ENCODE assay signal across 8 cellular contexts in genomic region chr1:23367791-23368561, GRCh38. TPM values are rescaled to one million over a fixed set of nuclear protein-coding genes. Genes with fewer than 3 reads are reported as not detected.
A peak's percentile ranks its signal among the peaks of the same experiment; 100 is the strongest.
DNase-seq lines count a peak whose midpoint lies in the region; ATAC-seq and TF ChIP-seq lines count a peak whose summit lies in the region.

No MANE protein-coding gene starts in this region.

- H3K79me2 ChIP-seq in DND-41 (ENCODE audit: insufficient read depth, low read length), result peaks cover 30% of the 10 kb centered on the region

- ATAC-seq in DND-41 (ENCODE audit: insufficient read depth, low read depth) (peak; percentile 89), GM21825 (IDR thresholded peaks at IDR 0.05; ENCODE audit: unreplicated experiment) (peak; percentile 85)

- H3K27me3 ChIP-seq in DND-41 (ENCODE audit: insufficient read depth, low read length, poor library complexity), result no peaks in the 10 kb centered on the region
- no peaks in the 10 kb centered on the region for H3K27me3 ChIP-seq in Peyer's patch
- H3K27me3 ChIP-seq in esophagus squamous epithelium, result no peaks in the 10 kb centered on the region

- TF ChIP-seq CTCF in DND-41 (IDR thresholded peaks at IDR 0.05; ENCODE audit: borderline replicate concordance, extremely low read depth, low read length, poor library complexity, severe bottlenecking) (no peak), Peyer's patch (IDR thresholded peaks at IDR 0.05) (no peak), esophagus squamous epithelium (IDR thresholded peaks at IDR 0.05) (peak in 3 of 6 experiments; percentile 2 to 8 (median 3))

- H3K27ac ChIP-seq in DND-41 (ENCODE audit: low read length) (peak overlapping the region; percentile 99), KOPT-K1 (ENCODE audit: low read depth, low read length, poor library complexity, severe bottlenecking) (peak overlapping the region; percentile 94), Peyer's patch (peak overlapping the region; percentile 94 to 100 (median 96)), esophagus squamous epithelium (peak overlapping the region; percentile 96 to 100 (median 98))

- H2AFZ ChIP-seq in DND-41 (ENCODE audit: low read depth, low read length), result peak overlapping the region; percentile 100

- H3K4me1 ChIP-seq in DND-41 (ENCODE audit: insufficient read depth, low read length) (peaks cover 35% of the 10 kb centered on the region), Peyer's patch (peaks cover 3 to 36% (median 5%) of the 10 kb centered on the region in 4 donors), esophagus squamous epithelium (peaks cover 22 to 65% (median 31%) of the 10 kb centered on the region in 3 donors)

- H3K9me3 ChIP-seq in DND-41 (ENCODE audit: insufficient read depth, low read length, severe bottlenecking) (peaks cover 13% of the 10 kb centered on the region), KOPT-K1 (ENCODE audit: insufficient read depth, low read length, poor library complexity, severe bottlenecking) (peaks cover 21% of the 10 kb centered on the region), Peyer's patch (peaks cover 0 to 26% (median 1%) of the 10 kb centered on the region in 4 donors), esophagus squamous epithelium (peaks cover 4 to 27% (median 20%) of the 10 kb centered on the region in 3 donors)

- intact Hi-C loops in esophagus squamous epithelium (cut with DNase I), result no loop called here

- H3K36me3 ChIP-seq in DND-41 (ENCODE audit: insufficient read depth, low read length) (peaks cover 26% of the 10 kb centered on the region), KOPT-K1 (ENCODE audit: insufficient read depth, low read length) (peaks cover 28% of the 10 kb centered on the region), Peyer's patch (peaks cover 0 to 35% (median 0%) of the 10 kb centered on the region in 3 donors), esophagus squamous epithelium (peaks cover 11 to 35% (median 26%) of the 10 kb centered on the region in 3 donors)

- H3K4me3 ChIP-seq in DND-41 (ENCODE audit: low read depth in 1 of 2, low read length in 2 of 2) (peak overlapping the region; percentile 85 to 94), Peyer's patch (peak overlapping the region; percentile 70 to 88 (median 86)), esophagus squamous epithelium (peak overlapping the region; percentile 71 to 94 (median 78))

- 0 to 3% methylated on average over 11 to 15 of the region's 41 CpGs for WGBS in esophagus squamous epithelium, 2 donors

- H4K20me1 ChIP-seq in DND-41 (ENCODE audit: insufficient read depth, low read length), result no peaks in the 10 kb centered on the region

- peak; percentile 99 for DNase-seq in DND-41
- peak; percentile 97 to 99 (median 99) for DNase-seq in Peyer's patch
- DNase-seq in activated T-helper 1 cell treated with Interleukin-2 at 50 U/mL for 16 hours (ENCODE audit: low read depth), result peak; percentile 97
- peak; percentile 94 for DNase-seq in esophagus squamous epithelium (lab: John Stamatoyannopoulos, UW)
- peak; percentile 99 for DNase-seq in myocyte (ENCODE audit: low read depth)
- DNase-seq in stimulated activated CD8-positive, alpha-beta memory T cell treated with anti-CD3 and anti-CD28 coated beads, Interleukin-7, amount 100 ng/mL, for 4 hours (ENCODE audit: low read depth in 2 of 2), result peak; percentile 97 to 98

- TF ChIP-seq POLR2A in Peyer's patch (IDR thresholded peaks at IDR 0.05) (peak; percentile 79 to 86), esophagus squamous epithelium (IDR thresholded peaks at IDR 0.05) (peak in 2 of 4 donors; percentile 87 to 89)

- peak overlapping the region; percentile 93 for H3K9ac ChIP-seq in DND-41 (ENCODE audit: low read depth, low read length)

- peak overlapping the region; percentile 97 for H3K4me2 ChIP-seq in DND-41 (ENCODE audit: insufficient read depth, low read length)

RNA-seq across cellular contexts. Expression of gene ZNF436, which starts 1.7 kb away (rescaled TPM):
- 10 to 100 TPM; 11.2 to 13.3 (median 12.0) TPM for total RNA-seq in Peyer's patch
- total RNA-seq in esophagus squamous epithelium, result 10 to 100 TPM; 14.9 to 33.6 (median 24.8) TPM
- 17.3 and 18.8 TPM in 2 replicates for total RNA-seq in myocyte
- 7.6 TPM for polyA plus RNA-seq in myocyte (2012)

RNA-seq across cellular contexts. Expression of gene HNRNPR, which starts 23.9 kb away (rescaled TPM):
- 100 to 1,000 TPM in 1 of 4 donors, 10 to 100 TPM in 3; 39.4 to 122 (median 54.8) TPM for total RNA-seq in Peyer's patch
- 10 to 100 TPM; 60.9 to 90.2 (median 76.8) TPM for total RNA-seq in esophagus squamous epithelium
- total RNA-seq in myocyte, result 85.9 and 91.8 TPM in 2 replicates
- polyA plus RNA-seq in myocyte (2012), result 71.9 TPM

RNA-seq across cellular contexts. Expression of gene TCEA3, which starts 56.6 kb away (rescaled TPM):
- total RNA-seq in Peyer's patch (100 to 1,000 TPM in 2 of 4 donors, 10 to 100 TPM in 2; 64.6 to 125 (median 104) TPM), esophagus squamous epithelium (10 to 100 TPM in 3 of 4 donors, 1 to 10 TPM in 1; 9.1 to 30.7 (median 25.1) TPM), myocyte (6.8 and 9.8 TPM in 2 replicates)
- 3.3 TPM for polyA plus RNA-seq in myocyte (2012)

Comparison
In these comparisons a context has a peak if more than half of its experiments do, and no peak if none do; other contexts are left out.
1. Peak in every context shown above with its lines: DNase-seq, ATAC-seq, H3K4me3 ChIP-seq and H3K27ac ChIP-seq.